ENCODE assay signal across 18 cellular contexts in the genomic region with DNA sequence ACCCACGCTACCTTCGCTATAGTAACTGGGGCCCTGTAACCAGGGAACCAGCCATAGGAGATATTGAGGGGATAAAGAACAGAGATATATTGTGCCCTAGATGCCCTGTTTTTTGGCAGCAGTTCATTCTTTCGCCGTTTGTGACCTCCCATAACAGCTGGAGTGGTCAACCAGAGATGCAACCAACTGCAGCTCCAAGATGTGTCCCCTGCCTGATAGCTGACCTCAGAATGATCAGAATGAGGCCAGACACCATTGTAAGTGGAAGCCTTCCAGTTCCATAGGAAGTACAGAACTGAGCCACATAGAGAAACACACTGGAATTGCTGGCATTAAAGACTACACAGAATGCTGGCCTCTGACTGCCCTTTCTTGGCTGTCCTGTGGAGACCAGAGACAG. TPM values are rescaled to one million over a fixed set of nuclear protein-coding genes. Genes with fewer than 3 reads are reported as not detected.
A peak's percentile ranks its signal among the peaks of the same experiment; 100 is the strongest.
DNase-seq lines count a peak whose midpoint lies in the region; ATAC-seq and TF ChIP-seq lines count a peak whose summit lies in the region.
"Had no signal": no experiment of that assay in that cellular context is flagged by ENCODE, and none has a peak within 500 bp of the region (broad histone marks: within the 10 kb centered on the region; RNA-seq: fewer than 3 reads in every experiment).

No MANE protein-coding gene starts in this region.

- intact Hi-C loops in IMR-90 (cut with micrococcal nuclease) = no loop called here
- intact Hi-C loops in thyroid gland (cut with DNase I) = no loop called here

- POLR2A ChIA-PET in IMR-90 (lab: Charles Lee; ENCODE audit: unreplicated experiment) = no interaction called here

- H3K4ac ChIP-seq in IMR-90 (ENCODE audit: low read depth, low read length) = no peak overlapping the region
- H3K4ac ChIP-seq in neuronal stem cell (ENCODE audit: low read length) = no peak overlapping the region

- dilution Hi-C loops in IMR-90 (cut with HindIII; ENCODE audit: low sequenced_read_pairs, unreplicated experiment) = no loop called here

- H2BK5ac ChIP-seq in IMR-90 (ENCODE audit: low read depth, low read length, poor library complexity, severe bottlenecking) = no peak overlapping the region
- H2BK5ac ChIP-seq in neuronal stem cell (ENCODE audit: low read length) = no peak overlapping the region

- H4K91ac ChIP-seq in IMR-90 (ENCODE audit: insufficient read depth, low read depth, low read length) (peak overlapping the region; percentile 4; the same call in 1 of the 2 replicates), neuronal stem cell (ENCODE audit: low read depth, low read length, poor library complexity) (no peak overlapping the region)

- BruUV-seq in IMR-90 (replicated peaks; lab: Mats Ljungman, UMichigan) = no TSS peak

- TF ChIP-seq CTCF in IMR-90 (conservative IDR thresholded peaks at IDR 0.05; ENCODE audit: low read depth, low read length) = no peak
- TF ChIP-seq CTCF in thyroid gland (IDR thresholded peaks at IDR 0.05) = no peak

- no peaks in the 10 kb centered on the region for H4K20me1 ChIP-seq in IMR-90 (ENCODE audit: insufficient read depth, low read length)

- H2AFZ ChIP-seq in IMR-90 (replicated peaks; ENCODE audit: low read length, poor library complexity) (no peak overlapping the region), neuronal stem cell (ENCODE audit: low read length) (no peak overlapping the region)
- H2AFZ ChIP-seq: GM23338 had no signal

- H4K8ac ChIP-seq in IMR-90 (ENCODE audit: low read depth in 2 of 2, low read length in 2 of 2) = no peak overlapping the region
- H4K8ac ChIP-seq in neuronal stem cell (ENCODE audit: low read depth, low read length) = no peak overlapping the region

- H2AK5ac ChIP-seq in IMR-90 (ENCODE audit: low read depth, low read length) = peak overlapping the region; percentile 43; the same call in 1 of the 2 replicates
- no peak overlapping the region for H2AK5ac ChIP-seq in neuronal stem cell (ENCODE audit: low read depth, low read length)

- H3K9ac ChIP-seq in IMR-90 (ENCODE audit: low read depth, low read length) (no peak overlapping the region), neuronal stem cell (ENCODE audit: low read depth, low read length, poor library complexity) (peak overlapping the region; percentile 22)

- TF ChIP-seq POLR2A in IMR-90 (IDR thresholded peaks at IDR 0.05; ENCODE audit: low read depth, low read length) (no peak), thyroid gland (IDR thresholded peaks at IDR 0.05) (no peak)

- H3K14ac ChIP-seq in IMR-90 (replicated peaks; ENCODE audit: low read depth, low read length) = no peak overlapping the region; the same call in 1 of the 2 replicates
- no peak overlapping the region for H3K14ac ChIP-seq in neuronal stem cell (ENCODE audit: low read length)

- H2BK120ac ChIP-seq in IMR-90 (ENCODE audit: low read depth, low read length) = no peak overlapping the region
- H2BK120ac ChIP-seq in neuronal stem cell (ENCODE audit: low read depth, low read length) = no peak overlapping the region

- peaks cover 20% of the 10 kb centered on the region for H3K9me1 ChIP-seq in IMR-90 (ENCODE audit: insufficient read depth, low read length)

- no peaks in the 10 kb centered on the region for H3K9me3 ChIP-seq in IMR-90 (ENCODE audit: control insufficient read depth, insufficient read depth, low read length)
- H3K9me3 ChIP-seq in neuronal stem cell (replicated peaks in 1 of 2; ENCODE audit: control insufficient read depth in 2 of 2, insufficient read depth in 1 of 2, low read depth in 1 of 2, low read length in 2 of 2) = no peaks in the 10 kb centered on the region
- H3K9me3 ChIP-seq in thyroid gland = no peaks in the 10 kb centered on the region

- H3K36me3 ChIP-seq in IMR-90 (ENCODE audit: control insufficient read depth, insufficient read depth, low read length) (peaks cover 16% of the 10 kb centered on the region), neuronal stem cell (replicated peaks in 1 of 2; ENCODE audit: control insufficient read depth in 2 of 2, insufficient read depth in 2 of 2, low read length in 2 of 2) (no peaks in the 10 kb centered on the region), thyroid gland (no peaks in the 10 kb centered on the region)

- H3K4me2 ChIP-seq in IMR-90 (ENCODE audit: low read depth, low read length) (no peak overlapping the region), neuronal stem cell (ENCODE audit: insufficient read depth, low read length, poor library complexity, severe bottlenecking) (no peak overlapping the region)
- H3K4me2 ChIP-seq: GM23338 had no signal

- H2BK12ac ChIP-seq in neuronal stem cell (ENCODE audit: low read length) = no peak overlapping the region

- peak overlapping the region; percentile 0; the same call in 1 of the 2 replicates for H4K5ac ChIP-seq in IMR-90 (ENCODE audit: low read depth, low read length)

- CTCF ChIA-PET in IMR-90 (lab: Yijun Ruan, JAX) = no interaction called here

- H3K27ac ChIP-seq in IMR-90 (ENCODE audit: insufficient read depth, low read length) (no peak overlapping the region), neuronal stem cell (replicated peaks; ENCODE audit: low read length) (no peak overlapping the region), thyroid gland (no peak overlapping the region)

- peaks cover 15% of the 10 kb centered on the region for H3K4me1 ChIP-seq in IMR-90 (ENCODE audit: control insufficient read depth, insufficient read depth, low read length)
- H3K4me1 ChIP-seq in neuronal stem cell (ENCODE audit: control insufficient read depth in 2 of 2, insufficient read depth in 1 of 2, low read depth in 1 of 2, low read length in 2 of 2) = peaks cover 0 to 1% of the 10 kb centered on the region in 2 donors
- H3K4me1 ChIP-seq in thyroid gland = no peaks in the 10 kb centered on the region

- DNase-seq in IMR-90 (no peak), islet precursor cell (peak; percentile 22), neuronal stem cell (ENCODE audit: low spot score) (no peak), superior temporal gyrus (ENCODE audit: extremely low spot score) (no peak), nucleus accumbens (lab: John Stamatoyannopoulos, UW) (no peak), retina (no peak), thyroid gland (no peak)
- DNase-seq: 8988T; C1 segment of cervical spinal cord; Calu3; CD4-positive, alpha-beta memory T cell; COR-L47; DMS53; DMS79 treated with DMSO at 0.1 percent for 48 hours; GF-D8; H9 had no signal

- H2AK9ac ChIP-seq in IMR-90 (replicated peaks; ENCODE audit: low read depth, low read length, poor library complexity) = no peak overlapping the region

- H3K79me1 ChIP-seq in IMR-90 (ENCODE audit: low read depth in 1 of 2, low read length in 2 of 2) = peaks cover 0 to 3% of the 10 kb centered on the region in 2 experiments; a peak in 1 of 4 replicates
- no peaks in the 10 kb centered on the region for H3K79me1 ChIP-seq in neuronal stem cell (ENCODE audit: low read depth, low read length)

- in situ Hi-C loops in IMR-90 (cut with MboI; ENCODE audit: low sequenced_read_pairs) = no loop called here

- peak overlapping the region; percentile 10; the same call in 1 of the 2 replicates for H2BK20ac ChIP-seq in IMR-90 (ENCODE audit: low read depth, low read length)

- H3K23ac ChIP-seq in IMR-90 (ENCODE audit: low read depth, low read length) (no peak overlapping the region), neuronal stem cell (ENCODE audit: low read depth, low read length, poor library complexity) (no peak overlapping the region)

- H3K4me3 ChIP-seq in IMR-90 (ENCODE audit: insufficient read depth, low read depth, low read length) (no peak overlapping the region), neuronal stem cell (ENCODE audit: low read length in 2 of 2) (no peak overlapping the region), thyroid gland (replicated peaks in 1 of 3) (no peak overlapping the region)
- H3K4me3 ChIP-seq: GM23338 had no signal

- H3K18ac ChIP-seq in IMR-90 (ENCODE audit: low read depth, low read length) = 0 out of 2 replicates have a peak overlapping the region, but pooled peaks have one; percentile 11
- no peak overlapping the region for H3K18ac ChIP-seq in neuronal stem cell (ENCODE audit: low read length)

- TF ChIP-seq RAD21 in IMR-90 (IDR thresholded peaks at IDR 0.05; ENCODE audit: low read length) = no peak

- H2BK15ac ChIP-seq in IMR-90 (ENCODE audit: low read depth, low read length) = no peak overlapping the region
- H2BK15ac ChIP-seq in neuronal stem cell (ENCODE audit: low read length) = no peak overlapping the region

- no peak for ATAC-seq in IMR-90 (ENCODE audit: low read depth)
- ATAC-seq: GM23338, HCT116 had no signal

- H3K56ac ChIP-seq in IMR-90 (ENCODE audit: extremely low read depth, insufficient read depth, low read length) = no peak overlapping the region

- no peaks in the 10 kb centered on the region for H3K27me3 ChIP-seq in IMR-90 (ENCODE audit: control insufficient read depth, insufficient read depth, low read length)
- peaks cover 0 to 11% (median 0%) of the 10 kb centered on the region in 3 experiments for H3K27me3 ChIP-seq in neuronal stem cell (ENCODE audit: control insufficient read depth in 3 of 3, insufficient read depth in 3 of 3, low read depth in 1 of 3, low read length in 3 of 3)
- H3K27me3 ChIP-seq in thyroid gland = no peaks in the 10 kb centered on the region

- 100% methylated on average over 2 of the region's 4 CpGs; no CpG with 5 or more reads in 1 of the 2 experiments for WGBS in IMR-90 (ENCODE audit: extremely low coverage in 2 of 2, insufficient read length in 1 of 2), 2 experiments
- no CpG with 5 or more reads among the region's 4 CpGs for WGBS in neuronal stem cell (ENCODE audit: extremely low coverage in 2 of 2, insufficient read length in 2 of 2, insufficient replicate concordance in 1 of 2), 2 donors
- 93 to 94% methylated on average over 4 of the region's 4 CpGs for WGBS in thyroid gland, 2 donors

TF ChIP-seq in IMR-90, 13 proteins besides CTCF, POLR2A, EP300 and RAD21 (continues in another document):
- TF ChIP-seq, protein P1, sequence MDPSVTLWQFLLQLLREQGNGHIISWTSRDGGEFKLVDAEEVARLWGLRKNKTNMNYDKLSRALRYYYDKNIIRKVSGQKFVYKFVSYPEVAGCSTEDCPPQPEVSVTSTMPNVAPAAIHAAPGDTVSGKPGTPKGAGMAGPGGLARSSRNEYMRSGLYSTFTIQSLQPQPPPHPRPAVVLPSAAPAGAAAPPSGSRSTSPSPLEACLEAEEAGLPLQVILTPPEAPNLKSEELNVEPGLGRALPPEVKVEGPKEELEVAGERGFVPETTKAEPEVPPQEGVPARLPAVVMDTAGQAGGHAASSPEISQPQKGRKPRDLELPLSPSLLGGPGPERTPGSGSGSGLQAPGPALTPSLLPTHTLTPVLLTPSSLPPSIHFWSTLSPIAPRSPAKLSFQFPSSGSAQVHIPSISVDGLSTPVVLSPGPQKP (IDR thresholded peaks at IDR 0.05; ENCODE audit: borderline replicate concordance, low read depth, low read length) = no peak
- TF ChIP-seq RCOR1 (IDR thresholded peaks at IDR 0.05; ENCODE audit: insufficient replicate concordance, low read length) (no peak), CHD1 (IDR thresholded peaks at IDR 0.05; ENCODE audit: low read depth, low read length) (no peak), BHLHE40 (IDR thresholded peaks at IDR 0.05; ENCODE audit: low read depth, low read length) (no peak)

RNA-seq across cellular contexts. Expression of a gene that starts 39.2 kb away (rescaled TPM):
- total RNA-seq in IMR-90 (2012; rRNA removed) (2.8 and 2.9 TPM in 2 replicates), thyroid gland (1 to 10 TPM; 1.6 to 4.3 (median 2.7) TPM)
- polyA plus RNA-seq in IMR-90 (2012; rRNA removed) = 4.9 and 5.7 TPM in 2 replicates
- polyA plus RNA-seq in IMR-90 (2012; cell fraction: cytosol; rRNA removed) = 4.4 and 4.5 TPM in 2 replicates
- polyA plus RNA-seq in IMR-90 (2012; cell fraction: nucleus; rRNA removed; ENCODE audit: low replicate concordance) = 2.0 and 4.4 TPM in 2 replicates
- 0.06 TPM for polyA plus RNA-seq in neuronal stem cell (2013, experiment 1 of 2)
- 0.03 TPM for polyA plus RNA-seq in neuronal stem cell (2013, experiment 2 of 2)
- total RNA-seq: Calu3; CD4-positive, alpha-beta memory T cell; GM23338; H9 had no signal
- polyA plus RNA-seq: CD4-positive, alpha-beta memory T cell had no signal
